10 cellular contexts compared by ENCODE assay signal in genomic region chr12:66190519-66191406, GRCh38. TPM values are rescaled to one million over a fixed set of nuclear protein-coding genes. Genes with fewer than 3 reads are reported as not detected.
DNase-seq lines count a peak whose midpoint lies in the region; ATAC-seq and TF ChIP-seq lines count a peak whose summit lies in the region.
"Had no signal": no experiment of that assay in that cellular context is flagged by ENCODE, and none has a peak within 500 bp of the region (broad histone marks: within the 10 kb centered on the region; RNA-seq: fewer than 3 reads in every experiment).

No MANE protein-coding gene starts in this region.

- H3K36me3 ChIP-seq in endodermal cell (ENCODE audit: control insufficient read depth, insufficient read depth, low read length) (no peaks in the 10 kb centered on the region), subcutaneous abdominal adipose tissue (ENCODE audit: control insufficient read depth in 5 of 5, insufficient read depth in 5 of 5, low read length in 5 of 5) (peaks cover 0 to 3% (median 2%) of the 10 kb centered on the region in 5 donors)

- H3K27me3 Mint-ChIP-seq in endodermal cell (ENCODE audit: insufficient read depth): peaks cover 51% of the 10 kb centered on the region
- peaks cover 48% of the 10 kb centered on the region for H3K27me3 Mint-ChIP-seq in activated CD4-positive, alpha-beta memory T cell treated with anti-CD3 and anti-CD28 coated beads for 36 hours

- H3K27me3 ChIP-seq in endodermal cell (ENCODE audit: control insufficient read depth, insufficient read depth, low read length, poor library complexity, severe bottlenecking) (peaks cover 53% of the 10 kb centered on the region), subcutaneous abdominal adipose tissue (ENCODE audit: control insufficient read depth in 5 of 5, insufficient read depth in 4 of 5, low read length in 5 of 5) (no peaks in the 10 kb centered on the region)

- H3K27ac Mint-ChIP-seq in endodermal cell: no peak overlapping the region
- no peak overlapping the region for H3K27ac Mint-ChIP-seq in activated CD4-positive, alpha-beta memory T cell treated with anti-CD3 and anti-CD28 coated beads for 36 hours

- H3K36me3 Mint-ChIP-seq in endodermal cell (ENCODE audit: low read depth): no peaks in the 10 kb centered on the region
- peaks cover 2% of the 10 kb centered on the region for H3K36me3 Mint-ChIP-seq in activated CD4-positive, alpha-beta memory T cell treated with anti-CD3 and anti-CD28 coated beads for 36 hours

- H3K27ac ChIP-seq in endodermal cell (ENCODE audit: low read depth, low read length) (no peak overlapping the region), subcutaneous abdominal adipose tissue (ENCODE audit: low read depth, low read length) (no peak overlapping the region)

- H3K4me1 ChIP-seq in endodermal cell (ENCODE audit: control insufficient read depth, insufficient read depth, low read length): no peaks in the 10 kb centered on the region
- peaks cover 0 to 32% (median 14%) of the 10 kb centered on the region in 5 donors for H3K4me1 ChIP-seq in subcutaneous abdominal adipose tissue (ENCODE audit: control insufficient read depth in 5 of 5, insufficient read depth in 5 of 5, low read length in 5 of 5)

- ATAC-seq in HG02973 (IDR thresholded peaks at IDR 0.05; ENCODE audit: unreplicated experiment) (no peak), HG02970 (IDR thresholded peaks at IDR 0.05; ENCODE audit: low FRiP score, unreplicated experiment) (no peak)

- H3K4me1 Mint-ChIP-seq in endodermal cell: no peaks in the 10 kb centered on the region
- H3K4me1 Mint-ChIP-seq in activated CD4-positive, alpha-beta memory T cell treated with anti-CD3 and anti-CD28 coated beads for 36 hours (ENCODE audit: low read depth): peaks cover 8% of the 10 kb centered on the region

- POLR2A ChIA-PET in activated CD4-positive, alpha-beta memory T cell treated with anti-CD3 and anti-CD28 coated beads for 36 hours (lab: Charles Lee): interaction anchor here (2.7 kb wide), 1 partner anchor 21 kb away, joined by 10 read pairs; the partner anchor contains the start of gene TMBIM4

- CTCF ChIA-PET in activated CD4-positive, alpha-beta memory T cell treated with anti-CD3 and anti-CD28 coated beads for 36 hours (lab: Charles Lee): interaction anchor here (0.9 to 1.2 kb wide), 3 partner anchors 21 to 218 kb away, joined by 3 to 5 read pairs (median 4); partner anchors contain the start of gene TMBIM4

- DNase-seq in NCI-H345 (lab: John Stamatoyannopoulos, UW): peak; percentile 17
- no peak for DNase-seq in NCI-H345 treated with DMSO at 0.1 percent for 48 hours (lab: John Stamatoyannopoulos, UW; ENCODE audit: unreplicated experiment)
- peak; percentile 70 for DNase-seq in NB4 (ENCODE audit: low read depth)
- DNase-seq in endodermal cell: peak; percentile 45
- no peak for DNase-seq in activated CD4-positive, alpha-beta memory T cell treated with anti-CD3 and anti-CD28 coated beads for 36 hours
- DNase-seq: cortex of kidney, midbrain had no signal

- H3K9ac ChIP-seq in endodermal cell (ENCODE audit: extremely low read depth, low read length, poor library complexity, severe bottlenecking): no peak overlapping the region
- peak overlapping the region in 2 of 5 donors; percentile 15 to 40 for H3K9ac ChIP-seq in subcutaneous abdominal adipose tissue (ENCODE audit: low read length in 5 of 5)

- no peaks in the 10 kb centered on the region for H3K9me3 Mint-ChIP-seq in endodermal cell
- no peaks in the 10 kb centered on the region for H3K9me3 Mint-ChIP-seq in activated CD4-positive, alpha-beta memory T cell treated with anti-CD3 and anti-CD28 coated beads for 36 hours

- intact Hi-C loops in activated CD4-positive, alpha-beta memory T cell treated with anti-CD3 and anti-CD28 coated beads for 36 hours (cut with micrococcal nuclease): no loop called here

- TF ChIP-seq POLR2A in NB4 (IDR thresholded peaks at IDR 0.05; ENCODE audit: extremely low read depth, insufficient read length): no peak

- H3K4me3 ChIP-seq in NB4 (ENCODE audit: low read depth, low read length) (peak overlapping the region; percentile 87), endodermal cell (ENCODE audit: low read length) (no peak overlapping the region), subcutaneous abdominal adipose tissue (ENCODE audit: low read depth in 1 of 5, low read length in 5 of 5) (peak overlapping the region in 3 of 5 donors; percentile 70 to 85 (median 76))

- H3K9me3 ChIP-seq in endodermal cell (ENCODE audit: control insufficient read depth, low read length) (no peaks in the 10 kb centered on the region), subcutaneous abdominal adipose tissue (ENCODE audit: control insufficient read depth in 5 of 5, low read length in 5 of 5) (no peaks in the 10 kb centered on the region)

- WGBS in endodermal cell (ENCODE audit: insufficient coverage in 1 of 2, insufficient read length in 1 of 2), 2 experiments: 86 to 92% methylated on average over 1 to 2 of the region's 2 CpGs

- H3K4me3 Mint-ChIP-seq in endodermal cell: no peak overlapping the region
- H3K4me3 Mint-ChIP-seq in activated CD4-positive, alpha-beta memory T cell treated with anti-CD3 and anti-CD28 coated beads for 36 hours: no peak overlapping the region

- no peak for TF ChIP-seq CTCF in NB4 (IDR thresholded peaks at IDR 0.05; ENCODE audit: low read depth, low read length)
- no peak for TF ChIP-seq CTCF in endodermal cell (conservative IDR thresholded peaks at IDR 0.05)

RNA-seq across cellular contexts. Expression of gene IRAK3, which starts 1.7 kb away (rescaled TPM):
- under 1 TPM; 0.27 to 0.59 TPM for total RNA-seq in endodermal cell
- polyA plus RNA-seq in endodermal cell (2013, experiment 1 of 2): 0.36 TPM
- 0.37 TPM for polyA plus RNA-seq in endodermal cell (2013, experiment 2 of 2)
- under 1 TPM; 0.45 to 0.46 TPM for total RNA-seq in activated CD4-positive, alpha-beta memory T cell treated with anti-CD3 and anti-CD28 coated beads for 36 hours

RNA-seq across cellular contexts. Expression of gene TMBIM4, which starts 21.0 kb away (rescaled TPM):
- 10 to 100 TPM; 18.7 to 21.9 TPM for total RNA-seq in endodermal cell
- 65.3 TPM for polyA plus RNA-seq in endodermal cell (2013, experiment 1 of 2)
- 46.0 TPM for polyA plus RNA-seq in endodermal cell (2013, experiment 2 of 2)
- 10 to 100 TPM; 63.7 to 66.7 TPM for total RNA-seq in activated CD4-positive, alpha-beta memory T cell treated with anti-CD3 and anti-CD28 coated beads for 36 hours

Comparison
In these comparisons a context has a peak if more than half of its experiments do, and no peak if none do; other contexts are left out.
1. DNase-seq: peak in NCI-H345 (single experiment), NB4 (single experiment) and endodermal cell (single experiment); none in NCI-H345 treated with DMSO at 0.1 percent for 48 hours (single experiment) and activated CD4-positive, alpha-beta memory T cell treated with anti-CD3 and anti-CD28 coated beads for 36 hours (single experiment).